In genomic region chr22:17243524-17243923, GRCh38 we compare ENCODE assay signal across 9 cellular contexts. TPM values are rescaled to one million over a fixed set of nuclear protein-coding genes. Genes with fewer than 3 reads are reported as not detected.
DNase-seq lines count a peak whose midpoint lies in the region; ATAC-seq, FAIRE-seq and TF ChIP-seq lines count a peak whose summit lies in the region.
"Had no signal": no experiment of that assay in that cellular context is flagged by ENCODE, and none has a peak within 500 bp of the region (broad histone marks: within the 10 kb centered on the region; RNA-seq: fewer than 3 reads in every experiment).

No MANE protein-coding gene starts in this region.

- H3K4me3 ChIP-seq in gastrocnemius medialis (no peak overlapping the region), small intestine (ENCODE audit: low read depth in 1 of 2, low read length in 2 of 2) (no peak overlapping the region), thyroid gland (replicated peaks in 1 of 3) (no peak overlapping the region)

- H3K4me1 ChIP-seq in gastrocnemius medialis: no peaks in the 10 kb centered on the region
- no peaks in the 10 kb centered on the region for H3K4me1 ChIP-seq in small intestine (ENCODE audit: control insufficient read depth in 2 of 2, insufficient read depth in 1 of 2, low read depth in 1 of 2, low read length in 1 of 2)
- H3K4me1 ChIP-seq in thyroid gland: no peaks in the 10 kb centered on the region

- no peaks in the 10 kb centered on the region for H3K4me1 Mint-ChIP-seq in natural killer cell
- no peaks in the 10 kb centered on the region for H3K4me1 Mint-ChIP-seq in natural killer cell treated with Interleukin-12 subunit alpha and Interleukin-12 subunit beta and Interleukin-15 and Interleukin-18, amount 100 ng/mL, for 72 hours (ENCODE audit: low read depth in 2 of 2)
- peaks cover 16% of the 10 kb centered on the region for H3K4me1 Mint-ChIP-seq in T-helper 2 cell treated with Interferon-gamma antibody and Interleukin-4, amounts not matched to agents 5 μg/mL and 100 μg/mL, for 36 hours (ENCODE audit: low read depth)

- H3K27me3 Mint-ChIP-seq in natural killer cell (ENCODE audit: low read depth in 2 of 2): no peaks in the 10 kb centered on the region
- H3K27me3 Mint-ChIP-seq in natural killer cell treated with Interleukin-12 subunit alpha and Interleukin-12 subunit beta and Interleukin-15 and Interleukin-18, amount 100 ng/mL, for 72 hours: no peaks in the 10 kb centered on the region
- no peaks in the 10 kb centered on the region for H3K27me3 Mint-ChIP-seq in T-helper 2 cell treated with Interferon-gamma antibody and Interleukin-4, amounts not matched to agents 5 μg/mL and 100 μg/mL, for 36 hours (ENCODE audit: low read depth)

- TF ChIP-seq POLR2A in gastrocnemius medialis (IDR thresholded peaks at IDR 0.05): no peak
- TF ChIP-seq POLR2A in thyroid gland (IDR thresholded peaks at IDR 0.05): no peak

- H3K36me3 ChIP-seq in gastrocnemius medialis: no peaks in the 10 kb centered on the region
- no peaks in the 10 kb centered on the region for H3K36me3 ChIP-seq in small intestine (ENCODE audit: control insufficient read depth in 2 of 2, insufficient read depth in 2 of 2, low read length in 2 of 2)
- no peaks in the 10 kb centered on the region for H3K36me3 ChIP-seq in thyroid gland

- TF ChIP-seq CTCF in natural killer cell (IDR thresholded peaks at IDR 0.05): no peak
- no peak for TF ChIP-seq CTCF in gastrocnemius medialis (IDR thresholded peaks at IDR 0.05 in 4 of 5, conservative IDR thresholded peaks at IDR 0.05 in 1 of 5)
- TF ChIP-seq CTCF in thyroid gland (IDR thresholded peaks at IDR 0.05): no peak

- 53 to 65% (median 53%) methylated on average over 6 of the region's 6 CpGs for WGBS in small intestine, 3 donors
- WGBS in thyroid gland, 2 donors: 78 to 84% methylated on average over 6 of the region's 6 CpGs

- in situ Hi-C loops in gastrocnemius medialis (cut with MboI; ENCODE audit: low sequenced_read_pairs in 4 of 4): no loop called here

- H3K36me3 Mint-ChIP-seq in natural killer cell: no peaks in the 10 kb centered on the region
- H3K36me3 Mint-ChIP-seq in natural killer cell treated with Interleukin-12 subunit alpha and Interleukin-12 subunit beta and Interleukin-15 and Interleukin-18, amount 100 ng/mL, for 72 hours: no peaks in the 10 kb centered on the region
- no peaks in the 10 kb centered on the region for H3K36me3 Mint-ChIP-seq in T-helper 2 cell treated with Interferon-gamma antibody and Interleukin-4, amounts not matched to agents 5 μg/mL and 100 μg/mL, for 36 hours (ENCODE audit: low read depth)

- intact Hi-C loops in natural killer cell (cut with micrococcal nuclease) (no loop called here), gastrocnemius medialis (cut with DNase I; ENCODE audit: low total_unique reads) (no loop called here), thyroid gland (cut with DNase I) (no loop called here)

- no peak for FAIRE-seq in small intestine (lab: Jason Lieb, UNC)
- FAIRE-seq: G401.6 had no signal

- no peak for DNase-seq in natural killer cell
- DNase-seq in natural killer cell treated with Interleukin-12 subunit alpha and Interleukin-12 subunit beta and Interleukin-15 and Interleukin-18, amount 100 ng/mL, for 72 hours (ENCODE audit: low spot score): no peak
- DNase-seq in T-helper 2 cell treated with Interferon-gamma antibody and Interleukin-4, amounts not matched to agents 5 μg/mL and 100 μg/mL, for 36 hours (ENCODE audit: low spot score): peak; percentile 35
- DNase-seq in gastrocnemius medialis: no peak
- DNase-seq in small intestine: no peak
- no peak for DNase-seq in thyroid gland
- DNase-seq in activated gamma-delta T cell treated with Interleukin-2 at 50 U/mL for 16 hours: no peak

- H3K27ac ChIP-seq in gastrocnemius medialis (no peak overlapping the region), small intestine (ENCODE audit: low read depth in 1 of 2, low read length in 1 of 2) (peak overlapping the region in 1 of 2 donors; percentile 47), thyroid gland (no peak overlapping the region)

- no peaks in the 10 kb centered on the region for H3K9me3 Mint-ChIP-seq in natural killer cell
- no peaks in the 10 kb centered on the region for H3K9me3 Mint-ChIP-seq in natural killer cell treated with Interleukin-12 subunit alpha and Interleukin-12 subunit beta and Interleukin-15 and Interleukin-18, amount 100 ng/mL, for 72 hours
- H3K9me3 Mint-ChIP-seq in T-helper 2 cell treated with Interferon-gamma antibody and Interleukin-4, amounts not matched to agents 5 μg/mL and 100 μg/mL, for 36 hours: no peaks in the 10 kb centered on the region

- H3K9me3 ChIP-seq in gastrocnemius medialis: no peaks in the 10 kb centered on the region
- H3K9me3 ChIP-seq in small intestine (ENCODE audit: control insufficient read depth, low read depth): no peaks in the 10 kb centered on the region
- H3K9me3 ChIP-seq in thyroid gland: no peaks in the 10 kb centered on the region

- H3K27me3 ChIP-seq in gastrocnemius medialis (no peaks in the 10 kb centered on the region), small intestine (ENCODE audit: control insufficient read depth in 2 of 2, insufficient read depth in 2 of 2, low read length in 2 of 2) (no peaks in the 10 kb centered on the region), thyroid gland (no peaks in the 10 kb centered on the region)

- no peak overlapping the region for H3K4me3 Mint-ChIP-seq in natural killer cell
- no peak overlapping the region for H3K4me3 Mint-ChIP-seq in natural killer cell treated with Interleukin-12 subunit alpha and Interleukin-12 subunit beta and Interleukin-15 and Interleukin-18, amount 100 ng/mL, for 72 hours
- no peak overlapping the region for H3K4me3 Mint-ChIP-seq in T-helper 2 cell treated with Interferon-gamma antibody and Interleukin-4, amounts not matched to agents 5 μg/mL and 100 μg/mL, for 36 hours

- peak overlapping the region in 1 of 2 donors; percentile 40 for H3K27ac Mint-ChIP-seq in natural killer cell
- H3K27ac Mint-ChIP-seq in natural killer cell treated with Interleukin-12 subunit alpha and Interleukin-12 subunit beta and Interleukin-15 and Interleukin-18, amount 100 ng/mL, for 72 hours: no peak overlapping the region
- H3K27ac Mint-ChIP-seq in T-helper 2 cell treated with Interferon-gamma antibody and Interleukin-4, amounts not matched to agents 5 μg/mL and 100 μg/mL, for 36 hours: peak overlapping the region; percentile 85

- peak in 2 of 3 donors; percentile 34 to 46 for ATAC-seq in natural killer cell
- ATAC-seq in natural killer cell treated with Interleukin-12 subunit alpha and Interleukin-12 subunit beta and Interleukin-15 and Interleukin-18, amount 100 ng/mL, for 72 hours: no peak
- peak; percentile 87 for ATAC-seq in HG02981 (IDR thresholded peaks at IDR 0.05; ENCODE audit: unreplicated experiment)
- ATAC-seq in gastrocnemius medialis: peak; percentile 61 to 78

RNA-seq across cellular contexts. Expression of gene ADA2, which starts 24.3 kb away (rescaled TPM):
- total RNA-seq in natural killer cell (100 to 1,000 TPM; 117 to 148 (median 130) TPM), gastrocnemius medialis (1 to 10 TPM; 2.2 to 3.4 (median 2.7) TPM), thyroid gland (10 to 100 TPM in 2 of 4 donors, 1 to 10 TPM in 2; 5.2 to 19.8 (median 12.6) TPM)
- total RNA-seq in natural killer cell treated with Interleukin-12 subunit alpha and Interleukin-12 subunit beta and Interleukin-15 and Interleukin-18, amount 100 ng/mL, for 72 hours: 10 to 100 TPM; 18.0 to 18.9 TPM
- polyA plus RNA-seq in small intestine: 10 to 100 TPM in 1 of 3 donors, 1 to 10 TPM in 2; 2.7 to 20.5 (median 7.6) TPM

Comparison
In these comparisons a context has a peak if more than half of its experiments do, and no peak if none do; other contexts are left out.
1. ATAC-seq: peak in natural killer cell (2 of 3), HG02981 (single experiment) and gastrocnemius medialis (2 of 2); none in natural killer cell treated with Interleukin-12 subunit alpha and Interleukin-12 subunit beta and Interleukin-15 and Interleukin-18, amount 100 ng/mL, for 72 hours (0 of 2).
2. RNA of gene ADA2, which starts 24.3 kb away (total RNA-seq): 117 to 148 TPM in natural killer cell; 5.2 to 19.8 TPM in thyroid gland, 18.0 to 18.9 TPM in natural killer cell treated with Interleukin-12 subunit alpha and Interleukin-12 subunit beta and Interleukin-15 and Interleukin-18, amount 100 ng/mL, for 72 hours and 2.2 to 3.4 TPM in gastrocnemius medialis; every median in the first group is over 4 times any median in the second.